ENCODE assay signal across 26 cellular contexts in the genomic region with DNA sequence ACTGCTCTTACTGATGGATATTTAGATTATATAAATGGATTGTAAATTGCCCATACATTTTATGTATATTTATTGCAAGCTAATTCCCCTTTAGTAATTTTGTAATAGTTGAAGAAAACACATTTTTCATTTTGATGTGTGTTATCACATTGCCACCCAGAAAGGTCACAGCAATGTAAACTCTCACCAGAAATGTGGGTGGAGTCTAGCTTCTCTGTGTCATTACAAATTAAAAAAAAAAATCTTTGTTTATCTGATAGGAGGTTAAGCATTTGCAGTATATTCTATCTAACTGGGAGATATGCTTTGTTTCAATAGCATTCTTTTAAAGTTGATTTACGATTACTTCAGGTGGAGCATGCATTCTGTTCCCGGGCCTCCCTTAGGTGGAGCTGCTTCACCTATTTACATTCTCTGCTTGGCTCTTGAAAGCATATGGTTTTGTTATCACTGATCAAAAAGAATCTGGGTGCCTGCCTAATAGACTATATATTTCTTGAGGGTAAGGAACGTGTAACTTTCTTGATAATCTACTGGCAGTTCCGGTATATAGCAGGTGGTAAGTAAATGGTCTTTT. TPM values are rescaled to one million over a fixed set of nuclear protein-coding genes. Genes with fewer than 3 reads are reported as not detected.
DNase-seq lines count a peak whose midpoint lies in the region; ATAC-seq, FAIRE-seq and TF ChIP-seq lines count a peak whose summit lies in the region.
"Had no signal": no experiment of that assay in that cellular context is flagged by ENCODE, and none has a peak within 500 bp of the region (broad histone marks: within the 10 kb centered on the region; RNA-seq: fewer than 3 reads in every experiment).

No MANE protein-coding gene starts in this region.

- no peaks in the 10 kb centered on the region for H3K36me3 ChIP-seq in body of pancreas (replicated peaks in 1 of 2; ENCODE audit: insufficient read depth in 1 of 2, low read depth in 2 of 2)
- no peaks in the 10 kb centered on the region for H3K36me3 ChIP-seq in kidney (ENCODE audit: control insufficient read depth in 1 of 2, insufficient read depth in 2 of 2, low read length in 2 of 2)
- H3K36me3 ChIP-seq: brain microvascular endothelial cell, colonic mucosa, SJSA1 had no signal

- no peaks in the 10 kb centered on the region for H3K27me3 ChIP-seq in body of pancreas
- H3K27me3 ChIP-seq: brain microvascular endothelial cell, colonic mucosa, heart right ventricle, SJSA1 had no signal

- H3K27ac ChIP-seq in body of pancreas, result peak overlapping the region in 1 of 4 donors; percentile 59
- no peak overlapping the region for H3K27ac ChIP-seq in kidney (ENCODE audit: low read depth in 2 of 2, low read length in 2 of 2)
- H3K27ac ChIP-seq: brain microvascular endothelial cell, colonic mucosa, heart right ventricle, HL-60, SJSA1 had no signal

- WGBS in body of pancreas, 2 donors, result 17 to 23% methylated on average over 4 of the region's 4 CpGs

- intact Hi-C loops in body of pancreas (cut with DNase I) (no loop called here), kidney (cut with DNase I) (loop anchor here (10.0 kb wide), 1 partner anchor 46 kb away; no protein-coding TSS in a partner anchor)

- H3K27ac Mint-ChIP-seq in nephron progenitor cell, result peak overlapping the region; percentile 54
- H3K27ac Mint-ChIP-seq: activated naive CD8-positive, alpha-beta T cell treated with anti-CD3 and anti-CD28 coated beads, Interleukin-2, amount 10 ng/mL, durations not matched to agents 7 days and 5 days; activated T-cell treated with anti-CD3 and anti-CD28 coated beads, Interleukin-2, amount 50 U/mL, for 72 hours; stimulated activated naive CD8-positive, alpha-beta T cell treated with anti-CD3 and anti-CD28 coated beads, Interleukin-15, Interleukin-2, amounts not matched to agents 100 ng/mL and 50 ng/mL, for 24 hours had no signal

- DNase-seq in NCI-H1417 (lab: John Stamatoyannopoulos, UW) (peak in 2 of 3 experiments; percentile 8 to 37), NCI-H1417 treated with DMSO at 0.1 percent for 48 hours (lab: John Stamatoyannopoulos, UW) (no peak), HT-29 (ENCODE audit: low spot score) (peak; percentile 67), body of pancreas (peak in 1 of 4 donors; percentile 30), nephron progenitor cell (no peak), kidney (no peak)
- DNase-seq: activated CD8-positive, alpha-beta memory T cell treated with anti-CD3 and anti-CD28 coated beads for 24 hours; activated naive CD8-positive, alpha-beta T cell treated with anti-CD3 and anti-CD28 coated beads, Interleukin-2, amount 10 ng/mL, durations not matched to agents 7 days and 5 days; activated T-cell treated with anti-CD3 and anti-CD28 coated beads, Interleukin-2, amount 50 U/mL, for 72 hours; brain microvascular endothelial cell; C1 segment of cervical spinal cord; colonic mucosa; heart right ventricle; immature natural killer cell; mammary epithelial cell; naive B cell; NCI-H2107; NCI-H82; T-helper 2 cell; trophoblast cell had no signal

- H3K4me3 ChIP-seq in body of pancreas (no peak overlapping the region), kidney (ENCODE audit: low read length in 2 of 2) (no peak overlapping the region)
- H3K4me3 ChIP-seq: colonic mucosa, heart right ventricle, SJSA1 had no signal

- peaks cover 38% of the 10 kb centered on the region for H3K4me1 Mint-ChIP-seq in nephron progenitor cell

- H3K9me3 ChIP-seq in body of pancreas (no peaks in the 10 kb centered on the region), kidney (ENCODE audit: control insufficient read depth in 1 of 2, low read length in 2 of 2) (no peaks in the 10 kb centered on the region)
- H3K9me3 ChIP-seq: colonic mucosa, heart right ventricle, SJSA1 had no signal

- peaks cover 31% of the 10 kb centered on the region for H3K9me3 Mint-ChIP-seq in nephron progenitor cell
- H3K9me3 Mint-ChIP-seq: activated T-cell treated with anti-CD3 and anti-CD28 coated beads, Interleukin-2, amount 50 U/mL, for 72 hours; immature natural killer cell; naive B cell; stimulated activated naive CD8-positive, alpha-beta T cell treated with anti-CD3 and anti-CD28 coated beads, Interleukin-15, Interleukin-2, amounts not matched to agents 100 ng/mL and 50 ng/mL, for 24 hours had no signal

- H3K4me1 ChIP-seq in body of pancreas, result peaks cover 44% of the 10 kb centered on the region
- H3K4me1 ChIP-seq in kidney (ENCODE audit: control insufficient read depth in 1 of 2, insufficient read depth in 1 of 2, low read depth in 1 of 2, low read length in 2 of 2), result peaks cover 0 to 4% of the 10 kb centered on the region in 2 donors
- H3K4me1 ChIP-seq: colonic mucosa had no signal

- peaks cover 79% of the 10 kb centered on the region for H3K36me3 Mint-ChIP-seq in nephron progenitor cell (ENCODE audit: low read depth)
- H3K36me3 Mint-ChIP-seq: immature natural killer cell, naive B cell had no signal

- TF ChIP-seq POLR2A in body of pancreas (IDR thresholded peaks at IDR 0.05), result no peak

- no peak overlapping the region for H3K4me3 Mint-ChIP-seq in nephron progenitor cell
- H3K4me3 Mint-ChIP-seq: activated naive CD8-positive, alpha-beta T cell treated with anti-CD3 and anti-CD28 coated beads, Interleukin-2, amount 10 ng/mL, durations not matched to agents 7 days and 5 days; activated T-cell treated with anti-CD3 and anti-CD28 coated beads, Interleukin-2, amount 50 U/mL, for 72 hours; immature natural killer cell; stimulated activated naive CD8-positive, alpha-beta T cell treated with anti-CD3 and anti-CD28 coated beads, Interleukin-15, Interleukin-2, amounts not matched to agents 100 ng/mL and 50 ng/mL, for 24 hours had no signal

- TF ChIP-seq CTCF in body of pancreas (IDR thresholded peaks at IDR 0.05) (peak in 4 of 7 experiments; percentile 16 to 30 (median 24)), nephron progenitor cell (IDR thresholded peaks at IDR 0.05) (no peak), kidney (IDR thresholded peaks at IDR 0.05; ENCODE audit: borderline replicate concordance, extremely low read depth, insufficient read depth) (no peak)

- ATAC-seq in body of pancreas, result peak; percentile 58
- ATAC-seq in HG03025 (IDR thresholded peaks at IDR 0.05; ENCODE audit: low FRiP score, unreplicated experiment), result no peak
- no peak for ATAC-seq in HG02870 (IDR thresholded peaks at IDR 0.05; ENCODE audit: unreplicated experiment)
- ATAC-seq: activated T-cell treated with anti-CD3 and anti-CD28 coated beads, Interleukin-2, amount 50 U/mL, for 72 hours; heart right ventricle had no signal

- no peaks in the 10 kb centered on the region for H3K27me3 Mint-ChIP-seq in nephron progenitor cell (ENCODE audit: low read depth, poor library complexity)
- H3K27me3 Mint-ChIP-seq: activated naive CD8-positive, alpha-beta T cell treated with anti-CD3 and anti-CD28 coated beads, Interleukin-2, amount 10 ng/mL, durations not matched to agents 7 days and 5 days; naive B cell; stimulated activated naive CD8-positive, alpha-beta T cell treated with anti-CD3 and anti-CD28 coated beads, Interleukin-15, Interleukin-2, amounts not matched to agents 100 ng/mL and 50 ng/mL, for 24 hours had no signal

- no peak for FAIRE-seq in kidney (lab: Jason Lieb, UNC)
- FAIRE-seq: A204.1 had no signal

- no peak overlapping the region for H3K9ac ChIP-seq in kidney (ENCODE audit: low read length in 2 of 2)

RNA-seq across cellular contexts. Expression of a gene that starts 7.9 kb away (rescaled TPM):
- total RNA-seq in HT-29 (2014; rRNA removed; shearing (Covaris generic)), result 28.7 and 31.7 TPM in 2 replicates
- 10 to 100 TPM; 16.8 to 20.5 TPM for total RNA-seq in body of pancreas
- total RNA-seq in kidney, result 50.0 TPM
- polyA plus RNA-seq in kidney (ENCODE audit: insufficient read depth, low read depth, low replicate concordance), result 26.7 TPM

Comparison
In these comparisons a context has a peak if more than half of its experiments do, and no peak if none do; other contexts are left out.
1. DNase-seq: peak in NCI-H1417 (2 of 3) and HT-29 (single experiment); none in NCI-H1417 treated with DMSO at 0.1 percent for 48 hours (single experiment), nephron progenitor cell (single experiment) and kidney (single experiment).
2. CTCF ChIP-seq: peak in body of pancreas (4 of 7); none in nephron progenitor cell (single experiment) and kidney (single experiment).